In genomic region chr19:38266981-38267597, GRCh38 we compare ENCODE assay signal across 10 cellular contexts. TPM values are rescaled to one million over a fixed set of nuclear protein-coding genes. Genes with fewer than 3 reads are reported as not detected.
DNase-seq lines count a peak whose midpoint lies in the region; ATAC-seq and TF ChIP-seq lines count a peak whose summit lies in the region.
"Had no signal": no experiment of that assay in that cellular context is flagged by ENCODE, and none has a peak within 500 bp of the region (broad histone marks: within the 10 kb centered on the region; RNA-seq: fewer than 3 reads in every experiment).

No MANE protein-coding gene starts in this region.

- peak overlapping the region in 7 of 9 donors; percentile 3 to 86 (median 56) for H3K27ac Mint-ChIP-seq in naive thymus-derived CD4-positive, alpha-beta T cell
- H3K27ac Mint-ChIP-seq in CD14-positive monocyte, result peak overlapping the region in 2 of 7 donors; percentile 50 to 82

- ATAC-seq in naive thymus-derived CD4-positive, alpha-beta T cell, result no peak
- no peak for ATAC-seq in GM18519 (IDR thresholded peaks at IDR 0.05; ENCODE audit: low FRiP score, unreplicated experiment)
- no peak for ATAC-seq in GM18517 (IDR thresholded peaks at IDR 0.05; ENCODE audit: unreplicated experiment)

- DNase-seq in CD1c-positive myeloid dendritic cell (ENCODE audit: extremely low spot score) (peak; percentile 34), M059J (ENCODE audit: low read depth) (peak; percentile 76), dermis blood vessel endothelial cell (peak; percentile 49), erythroblast (lab: John Stamatoyannopoulos, UW) (no peak), CD14-positive monocyte (ENCODE audit: low spot score) (no peak)
- no peak for DNase-seq in naive thymus-derived CD4-positive, alpha-beta T cell
- DNase-seq: GDM1, posterior cingulate gyrus had no signal

- H3K4me3 Mint-ChIP-seq in naive thymus-derived CD4-positive, alpha-beta T cell, result peak overlapping the region in 3 of 10 donors; percentile 18 to 49 (median 34)
- peak overlapping the region in 1 of 2 donors; percentile 11 for H3K4me3 Mint-ChIP-seq in CD14-positive monocyte

- H3K4me1 ChIP-seq in naive thymus-derived CD4-positive, alpha-beta T cell (ENCODE audit: control insufficient read depth in 2 of 2, insufficient read depth in 2 of 2, low read length in 2 of 2), result peaks cover 4 to 10% of the 10 kb centered on the region in 2 donors

- H3K36me3 ChIP-seq in naive thymus-derived CD4-positive, alpha-beta T cell (ENCODE audit: control insufficient read depth in 2 of 3, insufficient read depth in 3 of 3, low read length in 3 of 3), result no peaks in the 10 kb centered on the region

- POLR2A ChIA-PET in naive thymus-derived CD4-positive, alpha-beta T cell (lab: Charles Lee), result interaction anchor here (0.6 kb wide), 1 partner anchor 1150 kb away, joined by 4 read pairs; no protein-coding TSS in a partner anchor

- H3K9me3 Mint-ChIP-seq in naive thymus-derived CD4-positive, alpha-beta T cell, result no peaks in the 10 kb centered on the region
- no peaks in the 10 kb centered on the region for H3K9me3 Mint-ChIP-seq in CD14-positive monocyte

- CTCF ChIA-PET in naive thymus-derived CD4-positive, alpha-beta T cell (lab: Charles Lee), result no interaction called here

- no peak overlapping the region for H3K4me3 ChIP-seq in naive thymus-derived CD4-positive, alpha-beta T cell (ENCODE audit: low read length)

- no peak overlapping the region for H3K27ac ChIP-seq in naive thymus-derived CD4-positive, alpha-beta T cell (ENCODE audit: low read depth, low read length)

- H3K36me3 Mint-ChIP-seq in naive thymus-derived CD4-positive, alpha-beta T cell, result peaks cover 0 to 6% (median 0%) of the 10 kb centered on the region in 5 donors
- H3K36me3 Mint-ChIP-seq in CD14-positive monocyte, result peaks cover 23 to 26% of the 10 kb centered on the region in 2 donors

- peaks cover 18 to 51% (median 39%) of the 10 kb centered on the region in 7 donors for H3K4me1 Mint-ChIP-seq in naive thymus-derived CD4-positive, alpha-beta T cell
- H3K4me1 Mint-ChIP-seq in CD14-positive monocyte, result peaks cover 50% of the 10 kb centered on the region

- no peaks in the 10 kb centered on the region for H3K27me3 Mint-ChIP-seq in naive thymus-derived CD4-positive, alpha-beta T cell
- peaks cover 2 to 4% (median 4%) of the 10 kb centered on the region in 3 donors for H3K27me3 Mint-ChIP-seq in CD14-positive monocyte (ENCODE audit: low read depth in 3 of 3)

- no peaks in the 10 kb centered on the region for H3K27me3 ChIP-seq in naive thymus-derived CD4-positive, alpha-beta T cell (ENCODE audit: control insufficient read depth in 2 of 2, insufficient read depth in 2 of 2, low read length in 2 of 2)

- no peaks in the 10 kb centered on the region for H3K9me3 ChIP-seq in naive thymus-derived CD4-positive, alpha-beta T cell (ENCODE audit: control insufficient read depth in 2 of 3, low read length in 3 of 3)

- no peak for TF ChIP-seq CTCF in CD14-positive monocyte (IDR thresholded peaks at IDR 0.05)

- TF ChIP-seq POLR2A in erythroblast (IDR thresholded peaks at IDR 0.05; ENCODE audit: low read length), result no peak

- intact Hi-C loops in naive thymus-derived CD4-positive, alpha-beta T cell (cut with micrococcal nuclease), result no loop called here
- intact Hi-C loops in CD14-positive monocyte (cut with micrococcal nuclease), result no loop called here

RNA-seq across cellular contexts. Expression of gene SPINT2, which starts 2.7 kb away (rescaled TPM):
- 8.5 and 8.9 TPM in 2 replicates for total RNA-seq in M059J (2014; rRNA removed; shearing (Covaris generic))
- total RNA-seq in dermis blood vessel endothelial cell, result 25.9 and 34.5 TPM in 2 replicates
- 10 to 100 TPM; 35.5 to 56.9 (median 38.7) TPM for total RNA-seq in naive thymus-derived CD4-positive, alpha-beta T cell
- 100 to 1,000 TPM; 120 to 139 TPM for polyA plus RNA-seq in naive thymus-derived CD4-positive, alpha-beta T cell
- polyA plus RNA-seq in CD14-positive monocyte, result 100 to 1,000 TPM; 114 to 139 TPM

RNA-seq across cellular contexts. Expression of gene PPP1R14A, which starts 10.9 kb away (rescaled TPM):
- not detected in 2 replicates for total RNA-seq in M059J (2014; rRNA removed; shearing (Covaris generic))
- total RNA-seq in dermis blood vessel endothelial cell, result 4.1 TPM in 2 replicates
- total RNA-seq in naive thymus-derived CD4-positive, alpha-beta T cell, result 10 to 100 TPM in 1 of 5 experiments, 1 to 10 TPM in 1, under 1 TPM in 1, not detected in 2; 0.53 to 61.2 (median 2.1) TPM
- polyA plus RNA-seq in naive thymus-derived CD4-positive, alpha-beta T cell, result not detected
- polyA plus RNA-seq in CD14-positive monocyte, result not detected

RNA-seq across cellular contexts. Expression of gene C19orf33, which starts 37.0 kb away (rescaled TPM):
- not detected in 2 replicates for total RNA-seq in M059J (2014; rRNA removed; shearing (Covaris generic))
- total RNA-seq in dermis blood vessel endothelial cell, result 14.8 TPM in 1 of 2 replicates, not detected in the other
- under 1 TPM in 1 of 5 experiments, not detected in 4; 0.88 TPM for total RNA-seq in naive thymus-derived CD4-positive, alpha-beta T cell
- polyA plus RNA-seq in naive thymus-derived CD4-positive, alpha-beta T cell, result 1 to 10 TPM in 1 of 2 donors, not detected in 1; 1.5 TPM
- polyA plus RNA-seq in CD14-positive monocyte, result under 1 TPM; 0.69 to 0.73 TPM

RNA-seq across cellular contexts. Expression of gene DPF1, which starts 43.1 kb away (rescaled TPM):
- 8.3 and 18.3 TPM in 2 replicates for total RNA-seq in M059J (2014; rRNA removed; shearing (Covaris generic))
- total RNA-seq in dermis blood vessel endothelial cell, result 0.34 and 0.47 TPM in 2 replicates
- total RNA-seq in naive thymus-derived CD4-positive, alpha-beta T cell, result under 1 TPM in 2 of 5 experiments, not detected in 3; 0.46 to 0.51 TPM
- polyA plus RNA-seq in naive thymus-derived CD4-positive, alpha-beta T cell, result not detected
- not detected for polyA plus RNA-seq in CD14-positive monocyte

RNA-seq across cellular contexts. Expression of gene YIF1B, which starts 48.7 kb away (rescaled TPM):
- 88.9 and 114 TPM in 2 replicates for total RNA-seq in M059J (2014; rRNA removed; shearing (Covaris generic))
- 76.6 and 97.3 TPM in 2 replicates for total RNA-seq in dermis blood vessel endothelial cell
- total RNA-seq in naive thymus-derived CD4-positive, alpha-beta T cell, result 10 to 100 TPM; 26.1 to 84.7 (median 38.0) TPM
- 10 to 100 TPM; 45.1 to 47.1 TPM for polyA plus RNA-seq in naive thymus-derived CD4-positive, alpha-beta T cell
- 10 to 100 TPM; 79.4 to 90.5 TPM for polyA plus RNA-seq in CD14-positive monocyte

Comparison
In these comparisons a context has a peak if more than half of its experiments do, and no peak if none do; other contexts are left out.
1. DNase-seq: peak in CD1c-positive myeloid dendritic cell (single experiment), M059J (single experiment) and dermis blood vessel endothelial cell (single experiment); none in naive thymus-derived CD4-positive, alpha-beta T cell (0 of 9), erythroblast (0 of 2) and CD14-positive monocyte (single experiment).